ENCODE assay signal across 22 cellular contexts in genomic region chr1:5410652-5411051, GRCh38.
"Had no signal": no experiment of that assay in that cellular context is flagged by ENCODE, and none has a peak within 500 bp of the region (broad histone marks: within the 10 kb centered on the region; RNA-seq: fewer than 3 reads in every experiment).

No MANE protein-coding gene starts in this region.

- H3K9me3 Mint-ChIP-seq: immature natural killer cell; nephron progenitor cell; stimulated activated naive CD8-positive, alpha-beta T cell treated with anti-CD3 and anti-CD28 coated beads, Interleukin-15, Interleukin-2, amounts not matched to agents 100 ng/mL and 50 ng/mL, for 24 hours had no signal

- H3K27ac ChIP-seq: epithelial cell of prostate, esophagus squamous epithelium, gastroesophageal sphincter, left ventricle myocardium inferior, lower lobe of right lung, parathyroid adenoma, psoas muscle, right lobe of liver, tibial artery, upper lobe of left lung, uterus had no signal

- ATAC-seq: gastroesophageal sphincter; lower lobe of right lung; psoas muscle; right lobe of liver; stimulated activated memory B cell treated with anti-CD40 and anti-IgM and Interleukin-4, amounts not matched to agents 10 μg/mL and 1 μg/mL and 100 μg/mL, for 72 hours had no signal

- H3K9me3 ChIP-seq: esophagus squamous epithelium, gastroesophageal sphincter, left ventricle myocardium inferior, lower lobe of right lung, psoas muscle, right lobe of liver, tibial artery, upper lobe of left lung, uterus had no signal

- H3K4me3 ChIP-seq: esophagus squamous epithelium, gastroesophageal sphincter, left ventricle myocardium inferior, lower lobe of right lung, psoas muscle, right lobe of liver, tibial artery, upper lobe of left lung, uterus had no signal

- H3K4me1 Mint-ChIP-seq: naive B cell; stimulated activated memory B cell treated with anti-CD40 and anti-IgM and Interleukin-4, amounts not matched to agents 10 μg/mL and 1 μg/mL and 100 μg/mL, for 72 hours had no signal

- H3K36me3 ChIP-seq: esophagus squamous epithelium, gastroesophageal sphincter, left ventricle myocardium inferior, lower lobe of right lung, right lobe of liver, tibial artery, upper lobe of left lung, uterus had no signal

- H3K27me3 Mint-ChIP-seq: stimulated activated naive CD8-positive, alpha-beta T cell treated with anti-CD3 and anti-CD28 coated beads, Interleukin-15, Interleukin-2, amounts not matched to agents 100 ng/mL and 50 ng/mL, for 24 hours had no signal

- H3K27ac Mint-ChIP-seq: naive B cell; nephron progenitor cell; stimulated activated memory B cell treated with anti-CD40 and anti-IgM and Interleukin-4, amounts not matched to agents 10 μg/mL and 1 μg/mL and 100 μg/mL, for 72 hours; stimulated activated naive CD8-positive, alpha-beta T cell treated with anti-CD3 and anti-CD28 coated beads, Interleukin-15, Interleukin-2, amounts not matched to agents 100 ng/mL and 50 ng/mL, for 24 hours had no signal

- H3K4me1 ChIP-seq: esophagus squamous epithelium, gastroesophageal sphincter, left ventricle myocardium inferior, lower lobe of right lung, parathyroid adenoma, psoas muscle, right lobe of liver, tibial artery, upper lobe of left lung, uterus had no signal

- H3K27me3 ChIP-seq: right lobe of liver, tibial artery, upper lobe of left lung, uterus had no signal

- H3K4me3 Mint-ChIP-seq: immature natural killer cell; naive B cell; nephron progenitor cell; stimulated activated memory B cell treated with anti-CD40 and anti-IgM and Interleukin-4, amounts not matched to agents 10 μg/mL and 1 μg/mL and 100 μg/mL, for 72 hours; stimulated activated naive CD8-positive, alpha-beta T cell treated with anti-CD3 and anti-CD28 coated beads, Interleukin-15, Interleukin-2, amounts not matched to agents 100 ng/mL and 50 ng/mL, for 24 hours had no signal

- H3K36me3 Mint-ChIP-seq: immature natural killer cell; naive B cell; stimulated activated memory B cell treated with anti-CD40 and anti-IgM and Interleukin-4, amounts not matched to agents 10 μg/mL and 1 μg/mL and 100 μg/mL, for 72 hours had no signal

- DNase-seq: effector memory CD4-positive, alpha-beta T cell; esophagus squamous epithelium; foreskin fibroblast; glutamatergic neuron; immature natural killer cell; left ventricle myocardium inferior; lower lobe of right lung; mesendoderm; naive B cell; nephron progenitor cell; psoas muscle; retina; right lobe of liver; stimulated activated CD4-positive, alpha-beta T cell treated with anti-CD3 and anti-CD28 coated beads, Interleukin-4, amount 100 ng/mL, for 24 hours; tibial artery; upper lobe of left lung; uterus had no signal
